In the genomic region with DNA sequence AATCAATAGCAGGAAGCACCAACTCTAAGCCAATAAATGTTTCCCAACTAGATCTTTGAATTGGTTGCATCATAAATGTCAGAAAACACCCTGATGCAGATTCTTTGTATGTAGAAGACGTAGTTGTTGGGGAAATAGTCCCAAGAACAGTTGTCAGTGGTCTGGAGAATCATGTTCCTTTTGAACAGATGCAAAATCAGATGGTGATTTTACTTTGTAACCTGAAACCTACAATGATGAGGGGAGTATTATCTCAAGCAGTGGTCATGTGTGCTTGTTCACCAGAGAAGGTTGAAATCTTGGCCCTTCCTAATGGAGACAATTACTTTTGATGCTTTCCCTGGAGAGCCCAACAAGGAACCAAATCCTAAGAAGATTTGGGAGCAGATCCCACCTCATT, we compare ENCODE assay signal across 23 cellular contexts.
"Had no signal": no experiment of that assay in that cellular context is flagged by ENCODE, and none has a peak within 500 bp of the region (broad histone marks: within the 10 kb centered on the region; RNA-seq: fewer than 3 reads in every experiment).

No MANE protein-coding gene starts in this region.

- ATAC-seq: activated naive CD4-positive, alpha-beta T cell treated with anti-CD3 and anti-CD28 coated beads, Interleukin-2, amount 50 U/mL, for 72 hours; activated T-helper 17 cell treated with anti-CD3 and anti-CD28 coated beads, Interleukin-2, amount 50 U/mL, for 72 hours; foreskin keratinocyte; left lobe of liver; naive thymus-derived CD8-positive, alpha-beta T cell; WTC11 had no signal

- H3K9me3 ChIP-seq: adrenal gland, ascending aorta, sigmoid colon, testis, uterus had no signal

- H3K36me3 ChIP-seq: adrenal gland, ascending aorta, brain microvascular endothelial cell, neural progenitor cell, sigmoid colon, uterus had no signal

- FAIRE-seq: kidney had no signal

- H3K4me1 ChIP-seq: adrenal gland, ascending aorta, foreskin keratinocyte, neural progenitor cell, sigmoid colon, testis, uterus had no signal

- H3K27ac ChIP-seq: adrenal gland, ascending aorta, brain microvascular endothelial cell, foreskin keratinocyte, neural progenitor cell, sigmoid colon, testis, uterus had no signal

- H3K4me3 ChIP-seq: adrenal gland, ascending aorta, neural progenitor cell, sigmoid colon, testis, uterus had no signal

- DNase-seq: activated CD8-positive, alpha-beta memory T cell treated with anti-CD3 and anti-CD28 coated beads, Interleukin-2, amount 50 U/mL, for 4 hours; activated T-cell treated with anti-CD3 and anti-CD28 coated beads, Interleukin-2, amount 50 U/mL, for 24 hours; adrenal gland; brain microvascular endothelial cell; central memory CD4-positive, alpha-beta T cell; dermis blood vessel endothelial cell; effector CD8-positive, alpha-beta T cell; erythroblast; foreskin keratinocyte; kidney; naive thymus-derived CD8-positive, alpha-beta T cell; sigmoid colon; stimulated activated CD4-positive, alpha-beta T cell treated with anti-CD3 and anti-CD28 coated beads, Interleukin-2, amount 100 ng/mL, for 48 hours; stimulated activated naive CD4-positive, alpha-beta T cell; testis; trophoblast cell; uterus had no signal
